1 cellular context compared by ENCODE assay signal in genomic region chr1:145885738-145886287, GRCh38.
TF ChIP-seq lines count a peak whose summit lies in the region.

ANKRD35 (minus strand) TSS chr1:145885866; CDS start chr1:145885758, 108 bp downstream.

TF ChIP-seq in HepG2, 621 proteins besides CTCF, POLR2A, EP300 and RAD21 (continued from another document):
- TF ChIP-seq IRF9 (CRISPR knock-in tag; IDR thresholded peaks at IDR 0.05; ENCODE audit: borderline replicate concordance) (no peak), ZNF687 (CRISPR knock-in tag; IDR thresholded peaks at IDR 0.05) (peak; percentile 33; the same call in 1 of the 2 replicates), SAP130 (CRISPR knock-in tag; IDR thresholded peaks at IDR 0.05; ENCODE audit: low read depth) (peak; percentile 61; the same call in 1 of the 2 replicates), ASH2L (IDR thresholded peaks at IDR 0.05; ENCODE audit: insufficient read length, low read depth, low read length) (no peak), SP1 (IDR thresholded peaks at IDR 0.05) (no peak), SP1 (CRISPR knock-in tag; IDR thresholded peaks at IDR 0.05) (peak; percentile 55; the same call in 1 of the 2 replicates), WIZ (CRISPR knock-in tag; IDR thresholded peaks at IDR 0.05) (no peak)
- TF ChIP-seq, protein P1, sequence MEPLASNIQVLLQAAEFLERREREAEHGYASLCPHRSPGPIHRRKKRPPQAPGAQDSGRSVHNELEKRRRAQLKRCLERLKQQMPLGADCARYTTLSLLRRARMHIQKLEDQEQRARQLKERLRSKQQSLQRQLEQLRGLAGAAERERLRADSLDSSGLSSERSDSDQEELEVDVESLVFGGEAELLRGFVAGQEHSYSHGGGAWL (CRISPR knock-in tag; IDR thresholded peaks at IDR 0.05), result no peak
